In genomic region chr13:48772908-48773307, GRCh38 we compare ENCODE assay signal across 24 cellular contexts.
"Had no signal": no experiment of that assay in that cellular context is flagged by ENCODE, and none has a peak within 500 bp of the region (broad histone marks: within the 10 kb centered on the region; RNA-seq: fewer than 3 reads in every experiment).

No MANE protein-coding gene starts in this region.

- H3K4me3 ChIP-seq: neural progenitor cell, ovary, psoas muscle, right lobe of liver, sigmoid colon, stomach, thoracic aorta, thyroid gland, tibial nerve, upper lobe of left lung, vagina had no signal

- H3K4me2 ChIP-seq: neural progenitor cell had no signal

- H3K9me3 ChIP-seq: ovary, psoas muscle, right lobe of liver, sigmoid colon, thoracic aorta, thyroid gland, upper lobe of left lung had no signal

- ATAC-seq: psoas muscle; right cardiac atrium; right lobe of liver; stimulated activated effector memory CD8-positive, alpha-beta T cell treated with anti-CD3 and anti-CD28 coated beads, Interleukin-12 subunit alpha, Interleukin-12 subunit beta, amount 100 ng/mL, for 72 hours; stimulated activated naive B cell treated with anti-CD40 and anti-IgM and Interleukin-4, amounts not matched to agents 10 μg/mL and 1 μg/mL and 100 μg/mL, for 72 hours had no signal

- H2AFZ ChIP-seq: neural progenitor cell, parathyroid adenoma had no signal

- H3K36me3 ChIP-seq: neural progenitor cell, ovary, right lobe of liver, sigmoid colon, stomach, thoracic aorta, thyroid gland, tibial nerve, upper lobe of left lung, vagina had no signal

- H3K27ac ChIP-seq: neural progenitor cell, ovary, parathyroid adenoma, psoas muscle, right lobe of liver, sigmoid colon, stomach, thoracic aorta, thyroid gland, tibial nerve, upper lobe of left lung, vagina had no signal

- H3K79me2 ChIP-seq: parathyroid adenoma had no signal

- H3K4me1 ChIP-seq: neural progenitor cell, parathyroid adenoma, psoas muscle, right lobe of liver, sigmoid colon, stomach, thyroid gland, vagina had no signal

- H3K27me3 ChIP-seq: neural progenitor cell, ovary, right lobe of liver, sigmoid colon, stomach, thyroid gland, tibial nerve, upper lobe of left lung, vagina had no signal

- DNase-seq: occipital lobe; ovary; posterior cingulate gyrus; psoas muscle; right cardiac atrium; right lobe of liver; sigmoid colon; small intestine; stimulated activated CD4-positive, alpha-beta T cell treated with anti-CD3 and anti-CD28 coated beads, Interleukin-15, amount 100 ng/mL, for 24 hours; stimulated activated CD4-positive, alpha-beta T cell treated with anti-CD3 and anti-CD28 coated beads, Interleukin-2, amount 100 ng/mL, for 24 hours; stimulated activated CD4-positive, alpha-beta T cell treated with anti-CD3 and anti-CD28 coated beads, Interleukin-2, amount 100 ng/mL, for 48 hours; stimulated activated CD4-positive, alpha-beta T cell treated with anti-CD3 and anti-CD28 coated beads, Interleukin-4, amount 100 ng/mL, for 24 hours; stimulated activated naive B cell treated with anti-CD40 and anti-IgM and Interleukin-4, amounts not matched to agents 10 μg/mL and 1 μg/mL and 100 μg/mL, for 72 hours; stimulated activated naive CD4-positive, alpha-beta T cell treated with Interleukin-2 at 50 U/mL for 16 hours; stomach; thyroid gland; trophoblast cell; upper lobe of left lung had no signal

- H3K9ac ChIP-seq: neural progenitor cell, parathyroid adenoma had no signal
